In genomic region chr7:8327199-8327598, GRCh38 we compare ENCODE assay signal across 9 cellular contexts.
"Had no signal": no experiment of that assay in that cellular context is flagged by ENCODE, and none has a peak within 500 bp of the region (broad histone marks: within the 10 kb centered on the region; RNA-seq: fewer than 3 reads in every experiment).

No MANE protein-coding gene starts in this region.

- ATAC-seq: GM23338, HCT116 had no signal

- H3K27ac ChIP-seq: GM23248 had no signal

- H2AFZ ChIP-seq: GM23248 had no signal

- H3K4me2 ChIP-seq: GM23338 had no signal

- H3K9me3 ChIP-seq: HAP-1 had no signal

- H3K9ac ChIP-seq: GM23248 had no signal

- H3K36me3 ChIP-seq: HAP-1 had no signal

- H3K4me3 ChIP-seq: GM23248, GM23338, HAP-1 had no signal

- H3K4me1 ChIP-seq: HAP-1 had no signal

- DNase-seq: GM23248, GOT3, H7, H9, HCEC 1CT, HFFc6 had no signal
